ENCODE assay signal across 15 cellular contexts in genomic region chr13:39982745-39983144, GRCh38.
"Had no signal": no experiment of that assay in that cellular context is flagged by ENCODE, and none has a peak within 500 bp of the region (broad histone marks: within the 10 kb centered on the region; RNA-seq: fewer than 3 reads in every experiment).

No MANE protein-coding gene starts in this region.

- H3K4me3 ChIP-seq: left lung, lower lobe of right lung, stomach had no signal

- H3K36me3 Mint-ChIP-seq: memory B cell had no signal

- H3K27ac Mint-ChIP-seq: memory B cell; naive thymus-derived CD4-positive, alpha-beta T cell; nephron progenitor cell; progenitor cell of endocrine pancreas had no signal

- H3K9me3 ChIP-seq: left lung, lower lobe of right lung, stomach had no signal

- H3K36me3 ChIP-seq: left lung, lower lobe of right lung, stomach had no signal

- H3K4me1 ChIP-seq: foreskin keratinocyte, left lung, lower lobe of right lung, stomach had no signal

- H3K4me1 Mint-ChIP-seq: memory B cell; naive thymus-derived CD4-positive, alpha-beta T cell; nephron progenitor cell had no signal

- H3K27me3 ChIP-seq: left lung, stomach had no signal

- ATAC-seq: foreskin keratinocyte; left lung; lower lobe of right lung; naive thymus-derived CD4-positive, alpha-beta T cell; right cardiac atrium had no signal

- H3K4me3 Mint-ChIP-seq: memory B cell; naive thymus-derived CD4-positive, alpha-beta T cell; nephron progenitor cell had no signal

- H3K27me3 Mint-ChIP-seq: progenitor cell of endocrine pancreas had no signal

- H3K27ac ChIP-seq: foreskin keratinocyte, left lung, lower lobe of right lung, stomach had no signal

- DNase-seq: foreskin keratinocyte; hippocampal formation; islet precursor cell; left lung; lower lobe of right lung; naive thymus-derived CD4-positive, alpha-beta T cell; nephron progenitor cell; right cardiac atrium; small intestine; stimulated activated CD4-positive, alpha-beta T cell treated with anti-CD3 and anti-CD28 coated beads, Interleukin-12 subunit alpha, Interleukin-12 subunit beta, amount 100 ng/mL, for 4 hours; stimulated activated naive CD4-positive, alpha-beta T cell; stomach; trophoblast cell had no signal
